ENCODE assay signal across 10 cellular contexts in genomic region chr2:197307236-197307932, GRCh38. TPM values are rescaled to one million over a fixed set of nuclear protein-coding genes. Genes with fewer than 3 reads are reported as not detected.
A peak's percentile ranks its signal among the peaks of the same experiment; 100 is the strongest.
DNase-seq lines count a peak whose midpoint lies in the region; ATAC-seq and TF ChIP-seq lines count a peak whose summit lies in the region.
"Had no signal": no experiment of that assay in that cellular context is flagged by ENCODE, and none has a peak within 500 bp of the region (broad histone marks: within the 10 kb centered on the region; RNA-seq: fewer than 3 reads in every experiment).

No MANE protein-coding gene starts in this region.

- peak; percentile 21 for TF ChIP-seq CTCF in C4-2B (conservative IDR thresholded peaks at IDR 0.05)
- TF ChIP-seq CTCF in foreskin keratinocyte (conservative IDR thresholded peaks at IDR 0.05): no peak
- no peak for TF ChIP-seq CTCF in Calu3 (IDR thresholded peaks at IDR 0.05; ENCODE audit: unreplicated experiment)

- peak overlapping the region; percentile 93 for H3K27ac Mint-ChIP-seq in activated T-helper 2 cell treated with anti-CD3 and anti-CD28 coated beads, Interferon-gamma antibody, Interleukin-2, Interleukin-4, amounts not matched to agents 10 μg/mL and 5 μg/mL and 100 μg/mL, durations not matched to agents 14 hours and 24 hours and 36 hours
- H3K27ac Mint-ChIP-seq in Calu3 (ENCODE audit: unreplicated experiment): no peak overlapping the region

- peak; percentile 52 for DNase-seq in KG1 (lab: John Stamatoyannopoulos, UW)
- no peak for DNase-seq in activated T-helper 2 cell treated with anti-CD3 and anti-CD28 coated beads, Interferon-gamma antibody, Interleukin-2, Interleukin-4, amounts not matched to agents 10 μg/mL and 5 μg/mL and 100 μg/mL, durations not matched to agents 14 hours and 24 hours and 36 hours (ENCODE audit: low spot score)
- DNase-seq in foreskin keratinocyte: no peak
- DNase-seq in Calu3: no peak
- no peak for DNase-seq in MG63
- DNase-seq: mesendoderm had no signal

- peaks cover 72% of the 10 kb centered on the region for H3K4me1 Mint-ChIP-seq in activated T-helper 2 cell treated with anti-CD3 and anti-CD28 coated beads, Interferon-gamma antibody, Interleukin-2, Interleukin-4, amounts not matched to agents 10 μg/mL and 5 μg/mL and 100 μg/mL, durations not matched to agents 14 hours and 24 hours and 36 hours (ENCODE audit: low read depth)
- H3K4me1 Mint-ChIP-seq in Calu3 (ENCODE audit: low read depth, unreplicated experiment): peaks cover 14% of the 10 kb centered on the region

- ATAC-seq in HG03045 (IDR thresholded peaks at IDR 0.05; ENCODE audit: unreplicated experiment) (no peak), foreskin keratinocyte (no peak)

- no peak overlapping the region for H3K4me3 ChIP-seq in muscle layer of colon (ENCODE audit: low read depth in 1 of 2, low read length in 2 of 2)
- H3K4me3 ChIP-seq in MG63: no peak overlapping the region
- H3K4me3 ChIP-seq: SK-N-MC had no signal

- no peaks in the 10 kb centered on the region for H3K27me3 ChIP-seq in muscle layer of colon (ENCODE audit: control insufficient read depth in 1 of 2, insufficient read depth in 2 of 2, low read length in 2 of 2)
- H3K27me3 ChIP-seq in foreskin keratinocyte: peaks cover 20% of the 10 kb centered on the region
- H3K27me3 ChIP-seq in MG63: no peaks in the 10 kb centered on the region

- H3K9ac ChIP-seq in muscle layer of colon (ENCODE audit: low read length): no peak overlapping the region

- CTCF ChIA-PET in Calu3 (lab: Charles Lee): interaction anchor here (0.6 to 0.7 kb wide), 2 partner anchors 20 to 105 kb away, joined by 3 to 4 read pairs; no protein-coding TSS in a partner anchor

- H3K27ac ChIP-seq in C4-2B (peak overlapping the region; percentile 24; the same call in 1 of the 2 replicates), muscle layer of colon (ENCODE audit: low read depth, low read length) (peak overlapping the region; percentile 32), foreskin keratinocyte (no peak overlapping the region)
- H3K27ac ChIP-seq: SK-N-MC had no signal

- peaks cover 37% of the 10 kb centered on the region for H3K36me3 Mint-ChIP-seq in activated T-helper 2 cell treated with anti-CD3 and anti-CD28 coated beads, Interferon-gamma antibody, Interleukin-2, Interleukin-4, amounts not matched to agents 10 μg/mL and 5 μg/mL and 100 μg/mL, durations not matched to agents 14 hours and 24 hours and 36 hours (ENCODE audit: low read depth)
- H3K36me3 Mint-ChIP-seq in Calu3 (ENCODE audit: insufficient read depth, unreplicated experiment): peaks cover 17% of the 10 kb centered on the region

- H3K4me1 ChIP-seq in muscle layer of colon (ENCODE audit: insufficient read depth, low read length) (peaks cover 24% of the 10 kb centered on the region), foreskin keratinocyte (no peaks in the 10 kb centered on the region)

- H3K27me3 Mint-ChIP-seq in activated T-helper 2 cell treated with anti-CD3 and anti-CD28 coated beads, Interferon-gamma antibody, Interleukin-2, Interleukin-4, amounts not matched to agents 10 μg/mL and 5 μg/mL and 100 μg/mL, durations not matched to agents 14 hours and 24 hours and 36 hours (ENCODE audit: low read depth): no peaks in the 10 kb centered on the region
- H3K27me3 Mint-ChIP-seq in Calu3 (ENCODE audit: unreplicated experiment): no peaks in the 10 kb centered on the region

- H3K36me3 ChIP-seq in muscle layer of colon (ENCODE audit: insufficient read depth, low read length): no peaks in the 10 kb centered on the region
- no peaks in the 10 kb centered on the region for H3K36me3 ChIP-seq in MG63

- peak overlapping the region; percentile 89 for H3K4me3 Mint-ChIP-seq in activated T-helper 2 cell treated with anti-CD3 and anti-CD28 coated beads, Interferon-gamma antibody, Interleukin-2, Interleukin-4, amounts not matched to agents 10 μg/mL and 5 μg/mL and 100 μg/mL, durations not matched to agents 14 hours and 24 hours and 36 hours (ENCODE audit: low read depth)
- H3K4me3 Mint-ChIP-seq in Calu3 (ENCODE audit: low read depth, unreplicated experiment): no peak overlapping the region

- H3K9me3 ChIP-seq in muscle layer of colon (ENCODE audit: low read length) (no peaks in the 10 kb centered on the region), MG63 (no peaks in the 10 kb centered on the region)

- no peaks in the 10 kb centered on the region for H3K9me3 Mint-ChIP-seq in activated T-helper 2 cell treated with anti-CD3 and anti-CD28 coated beads, Interferon-gamma antibody, Interleukin-2, Interleukin-4, amounts not matched to agents 10 μg/mL and 5 μg/mL and 100 μg/mL, durations not matched to agents 14 hours and 24 hours and 36 hours
- H3K9me3 Mint-ChIP-seq in Calu3 (ENCODE audit: low read depth, unreplicated experiment): no peaks in the 10 kb centered on the region

- no TSS peak for BruUV-seq in Calu3 (replicated peaks; lab: Mats Ljungman, UMichigan)

- intact Hi-C loops in activated T-helper 2 cell treated with anti-CD3 and anti-CD28 coated beads, Interferon-gamma antibody, Interleukin-2, Interleukin-4, amounts not matched to agents 10 μg/mL and 5 μg/mL and 100 μg/mL, durations not matched to agents 14 hours and 24 hours and 36 hours (cut with micrococcal nuclease): loop anchor here (5.0 to 10.0 kb wide), 3 partner anchors 125 to 1143 kb away; no protein-coding TSS in a partner anchor
- intact Hi-C loops in Calu3 (cut with micrococcal nuclease; ENCODE audit: unreplicated experiment): no loop called here

RNA-seq across cellular contexts. Expression of gene ANKRD44, which starts 3.2 kb away (rescaled TPM):
- 107 and 120 TPM in 2 replicates for total RNA-seq in activated T-helper 2 cell treated with anti-CD3 and anti-CD28 coated beads, Interferon-gamma antibody, Interleukin-2, Interleukin-4, amounts not matched to agents 10 μg/mL and 5 μg/mL and 100 μg/mL, durations not matched to agents 14 hours and 24 hours and 36 hours
- total RNA-seq in foreskin keratinocyte (0.99 and 2.0 TPM in 2 replicates), Calu3 (2022) (7.1 and 10.0 TPM in 2 replicates)
- polyA plus RNA-seq in foreskin keratinocyte: 0.07 and 0.37 TPM in 2 replicates
- 0.66 and 5.9 TPM in 2 replicates for total RNA-seq in MG63 (2014; rRNA removed; shearing (Covaris generic); ENCODE audit: low replicate concordance)
